ENCODE assay signal across 28 cellular contexts in the genomic region with DNA sequence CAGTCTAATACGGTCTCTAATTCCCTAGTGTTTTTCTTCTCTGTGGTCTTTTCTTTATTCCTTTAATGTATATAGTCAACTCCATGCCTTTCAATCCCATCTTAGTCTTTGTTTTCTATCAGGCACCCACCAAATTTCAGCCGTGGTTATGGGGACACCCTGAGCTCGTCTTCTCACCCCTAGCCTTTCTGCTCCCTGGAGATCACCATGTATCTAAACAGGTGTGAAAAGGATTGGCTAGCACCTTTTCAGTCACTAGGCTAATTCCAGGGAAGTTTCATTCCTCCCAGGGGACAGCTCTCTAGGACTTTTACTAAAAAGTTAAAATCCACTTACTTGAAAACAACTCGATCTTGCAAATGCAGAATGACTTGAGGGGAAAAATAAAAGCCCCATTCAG.
"Had no signal": no experiment of that assay in that cellular context is flagged by ENCODE, and none has a peak within 500 bp of the region (broad histone marks: within the 10 kb centered on the region; RNA-seq: fewer than 3 reads in every experiment).

No MANE protein-coding gene starts in this region.

- H3K4me1 Mint-ChIP-seq: immature natural killer cell; mesothelial cell of epicardium; naive B cell; natural killer cell; nephron progenitor cell; stimulated activated memory B cell treated with anti-CD40 and anti-IgM and Interleukin-4, amounts not matched to agents 10 μg/mL and 1 μg/mL and 100 μg/mL, for 72 hours; stimulated activated naive CD8-positive, alpha-beta T cell treated with anti-CD3 and anti-CD28 coated beads, Interleukin-15, amount 100 ng/mL, for 72 hours had no signal

- H3K36me3 ChIP-seq: left lung, lower lobe of right lung, ovary, right atrium auricular region, right lobe of liver, tibial nerve, uterus had no signal

- H3K36me3 Mint-ChIP-seq: immature natural killer cell; mesothelial cell of epicardium; naive B cell; natural killer cell; stimulated activated memory B cell treated with anti-CD40 and anti-IgM and Interleukin-4, amounts not matched to agents 10 μg/mL and 1 μg/mL and 100 μg/mL, for 72 hours; type B pancreatic cell had no signal

- ATAC-seq: left colon; left lung; lower lobe of right lung; natural killer cell; right lobe of liver; stimulated activated memory B cell treated with anti-CD40 and anti-IgM and Interleukin-4, amounts not matched to agents 10 μg/mL and 1 μg/mL and 100 μg/mL, for 72 hours; stimulated activated naive CD8-positive, alpha-beta T cell treated with anti-CD3 and anti-CD28 coated beads, Interleukin-15, amount 100 ng/mL, for 72 hours had no signal

- H3K4me2 ChIP-seq: smooth muscle cell had no signal

- H3K27ac ChIP-seq: left lung, lower lobe of right lung, ovary, right atrium auricular region, right lobe of liver, tibial nerve, uterus had no signal

- DNase-seq: hypothalamus; immature natural killer cell; kidney; left colon; left lung; lower lobe of right lung; mammary epithelial cell; mesenchymal stem cell; naive B cell; natural killer cell; nephron progenitor cell; ovary; right lobe of liver; stimulated activated CD4-positive, alpha-beta T cell treated with anti-CD3 and anti-CD28 coated beads, Interleukin-1b, Interleukin-23, amount 100 ng/mL, for 48 hours; stimulated activated CD4-positive, alpha-beta T cell treated with anti-CD3 and anti-CD28 coated beads, Interleukin-2, amount 100 ng/mL, for 48 hours; stimulated activated CD4-positive, alpha-beta T cell treated with anti-CD3 and anti-CD28 coated beads, Interleukin-4, amount 100 ng/mL, for 4 hours; stimulated activated CD8-positive, alpha-beta memory T cell treated with anti-CD3 and anti-CD28 coated beads, Interleukin-4, amount 100 ng/mL, for 48 hours; stimulated activated naive CD4-positive, alpha-beta T cell treated with Interleukin-2 at 50 U/mL for 16 hours; stimulated activated naive CD8-positive, alpha-beta T cell treated with anti-CD3 and anti-CD28 coated beads, Interleukin-15, amount 100 ng/mL, for 72 hours; substantia nigra; uterus had no signal

- H3K27me3 ChIP-seq: left lung, ovary, right atrium auricular region, right lobe of liver, tibial nerve, uterus had no signal

- H3K27me3 Mint-ChIP-seq: naive B cell; progenitor cell of endocrine pancreas; stimulated activated memory B cell treated with anti-CD40 and anti-IgM and Interleukin-4, amounts not matched to agents 10 μg/mL and 1 μg/mL and 100 μg/mL, for 72 hours; stimulated activated naive CD8-positive, alpha-beta T cell treated with anti-CD3 and anti-CD28 coated beads, Interleukin-15, amount 100 ng/mL, for 72 hours had no signal

- H3K4me1 ChIP-seq: left lung, lower lobe of right lung, right atrium auricular region, tibial nerve, uterus had no signal

- H3K4me3 Mint-ChIP-seq: immature natural killer cell; mesothelial cell of epicardium; naive B cell; natural killer cell; nephron progenitor cell; stimulated activated memory B cell treated with anti-CD40 and anti-IgM and Interleukin-4, amounts not matched to agents 10 μg/mL and 1 μg/mL and 100 μg/mL, for 72 hours; stimulated activated naive CD8-positive, alpha-beta T cell treated with anti-CD3 and anti-CD28 coated beads, Interleukin-15, amount 100 ng/mL, for 72 hours; type B pancreatic cell had no signal

- H3K4me3 ChIP-seq: left lung, lower lobe of right lung, ovary, right atrium auricular region, right lobe of liver, smooth muscle cell, tibial nerve, uterus had no signal

- H3K9me3 Mint-ChIP-seq: immature natural killer cell; mesothelial cell of epicardium; nephron progenitor cell; stimulated activated memory B cell treated with anti-CD40 and anti-IgM and Interleukin-4, amounts not matched to agents 10 μg/mL and 1 μg/mL and 100 μg/mL, for 72 hours; type B pancreatic cell had no signal

- H3K27ac Mint-ChIP-seq: immature natural killer cell; mesothelial cell of epicardium; naive B cell; natural killer cell; progenitor cell of endocrine pancreas; stimulated activated memory B cell treated with anti-CD40 and anti-IgM and Interleukin-4, amounts not matched to agents 10 μg/mL and 1 μg/mL and 100 μg/mL, for 72 hours; stimulated activated naive CD8-positive, alpha-beta T cell treated with anti-CD3 and anti-CD28 coated beads, Interleukin-15, amount 100 ng/mL, for 72 hours; type B pancreatic cell had no signal

- H3K9me3 ChIP-seq: left lung, lower lobe of right lung, ovary, right atrium auricular region, right lobe of liver, tibial nerve, uterus had no signal
